In genomic region chr11:67715801-67716200, GRCh38 we compare ENCODE assay signal across 4 cellular contexts. TPM values are rescaled to one million over a fixed set of nuclear protein-coding genes. Genes with fewer than 3 reads are reported as not detected.
"Had no signal": no experiment of that assay in that cellular context is flagged by ENCODE, and none has a peak within 500 bp of the region (broad histone marks: within the 10 kb centered on the region; RNA-seq: fewer than 3 reads in every experiment).

No MANE protein-coding gene starts in this region.

RNA-seq across cellular contexts. Expression of gene ALDH3B2, which starts 41.4 kb away (rescaled TPM):
- total RNA-seq: M059J, Right ventricle myocardium inferior, RPMI7951, SJCRH30 had no signal
